ENCODE assay signal across 9 cellular contexts in genomic region chr14:38078393-38078792, GRCh38.
DNase-seq lines count a peak whose midpoint lies in the region; ATAC-seq, FAIRE-seq and TF ChIP-seq lines count a peak whose summit lies in the region.
"Had no signal": no experiment of that assay in that cellular context is flagged by ENCODE, and none has a peak within 500 bp of the region (broad histone marks: within the 10 kb centered on the region; RNA-seq: fewer than 3 reads in every experiment).

No MANE protein-coding gene starts in this region.

- no peaks in the 10 kb centered on the region for H3K9me3 ChIP-seq in DND-41 (ENCODE audit: insufficient read depth, low read length, severe bottlenecking)
- H3K9me3 ChIP-seq in HepG2 (ENCODE audit: low read length), result no peaks in the 10 kb centered on the region

- no peak for TF ChIP-seq RAD21 in HepG2 (CRISPR knock-in tag; IDR thresholded peaks at IDR 0.05)

- no peak overlapping the region for H3K4me3 ChIP-seq in DND-41 (ENCODE audit: low read depth in 1 of 2, low read length in 2 of 2)
- no peak overlapping the region for H3K4me3 ChIP-seq in HepG2 (replicated peaks in 1 of 3; ENCODE audit: insufficient read depth in 1 of 3, low read depth in 2 of 3, low read length in 3 of 3)

- in situ Hi-C loops in HepG2 (cut with HindIII; ENCODE audit: extremely low pct_ligation_motif_present, low pct_unique_long_range_greater_than_20kb), result no loop called here

- H3K4me1 ChIP-seq in DND-41 (ENCODE audit: insufficient read depth, low read length) (peaks cover 68% of the 10 kb centered on the region), HepG2 (ENCODE audit: insufficient read depth, low read length) (no peaks in the 10 kb centered on the region)

- DNase-seq in DND-41 (peak; percentile 58), HepG2 (ENCODE audit: low spot score) (no peak), pons (ENCODE audit: low spot score) (no peak), AML-193 (lab: John Stamatoyannopoulos, UW) (no peak)
- peak; percentile 27 to 34 for DNase-seq in activated CD4-positive, alpha-beta T cell treated with anti-CD3 and anti-CD28 coated beads, Interleukin-2, amount 50 U/mL, for 4 hours
- DNase-seq: activated B cell treated with CpG ODN at 0.5 μM for 24 hours had no signal

- H3K4me2 ChIP-seq in DND-41 (ENCODE audit: insufficient read depth, low read length) (peak overlapping the region; percentile 42), HepG2 (ENCODE audit: low read depth, low read length) (no peak overlapping the region)

- no peak for TF ChIP-seq POLR2A in HepG2 (IDR thresholded peaks at IDR 0.05; ENCODE audit: insufficient read depth in 1 of 2, low read depth in 2 of 2, low read length in 2 of 2)

- no peaks in the 10 kb centered on the region for H3K79me2 ChIP-seq in DND-41 (ENCODE audit: insufficient read depth, low read length)
- no peaks in the 10 kb centered on the region for H3K79me2 ChIP-seq in HepG2 (ENCODE audit: insufficient read depth, low read length)

- 0 out of 2 replicates have a peak overlapping the region, but pooled peaks have one; percentile 10 for H2AFZ ChIP-seq in DND-41 (ENCODE audit: low read depth, low read length)
- H2AFZ ChIP-seq in HepG2 (ENCODE audit: low read length), result no peak overlapping the region

- no peaks in the 10 kb centered on the region for H3K36me3 ChIP-seq in DND-41 (ENCODE audit: insufficient read depth, low read length)
- no peaks in the 10 kb centered on the region for H3K36me3 ChIP-seq in HepG2 (replicated peaks in 1 of 2; ENCODE audit: control insufficient read depth in 1 of 2, insufficient read depth in 2 of 2, low read length in 2 of 2)

- TF ChIP-seq EP300 in HepG2 (IDR thresholded peaks at IDR 0.05; ENCODE audit: low read depth in 2 of 2, low read length in 2 of 2) (no peak), HepG2 (CRISPR knock-in tag; IDR thresholded peaks at IDR 0.05; ENCODE audit: borderline replicate concordance) (no peak)

- H3K27ac ChIP-seq in DND-41 (ENCODE audit: low read length) (peak overlapping the region; percentile 75), HepG2 (ENCODE audit: extremely low read length, insufficient read depth, low read length) (no peak overlapping the region)

- no peak for TF ChIP-seq CTCF in DND-41 (IDR thresholded peaks at IDR 0.05; ENCODE audit: borderline replicate concordance, extremely low read depth, low read length, poor library complexity, severe bottlenecking)
- TF ChIP-seq CTCF in HepG2 (CRISPR knock-in tag; IDR thresholded peaks at IDR 0.05), result no peak

- intact Hi-C loops in HepG2 (cut with micrococcal nuclease; ENCODE audit: unreplicated experiment), result no loop called here

- H3K9ac ChIP-seq in DND-41 (ENCODE audit: low read depth, low read length) (peak overlapping the region; percentile 9; the same call in 1 of the 2 replicates), HepG2 (ENCODE audit: insufficient read depth, low read depth, low read length) (no peak overlapping the region)

- no TSS peak for BruUV-seq in HepG2 (replicated peaks; lab: Mats Ljungman, UMichigan)

- no peaks in the 10 kb centered on the region for H3K27me3 ChIP-seq in DND-41 (ENCODE audit: insufficient read depth, low read length, poor library complexity)
- no peaks in the 10 kb centered on the region for H3K27me3 ChIP-seq in HepG2 (ENCODE audit: control insufficient read depth in 1 of 2, insufficient read depth in 2 of 2, low read length in 2 of 2)

- peak; percentile 76 for ATAC-seq in DND-41 (ENCODE audit: insufficient read depth, low read depth)
- peak; percentile 43 for ATAC-seq in HG03354 (IDR thresholded peaks at IDR 0.05; ENCODE audit: poor library complexity, severe bottlenecking, unreplicated experiment)
- peak; percentile 33; the same call in 2 of the 3 replicates for ATAC-seq in HepG2
- ATAC-seq in HG03280 (IDR thresholded peaks at IDR 0.05; ENCODE audit: unreplicated experiment), result no peak
- ATAC-seq in HG03097 (IDR thresholded peaks at IDR 0.05; ENCODE audit: low FRiP score, unreplicated experiment), result no peak

- no peaks in the 10 kb centered on the region for H4K20me1 ChIP-seq in DND-41 (ENCODE audit: insufficient read depth, low read length)
- no peaks in the 10 kb centered on the region for H4K20me1 ChIP-seq in HepG2 (ENCODE audit: insufficient read depth, low read length)

- POLR2A ChIA-PET in HepG2 (lab: Yijun Ruan, JAX), result no interaction called here

- FAIRE-seq in HepG2 (lab: Jason Lieb, UNC), result no peak

- CTCF ChIA-PET in HepG2 (lab: Yijun Ruan, JAX; ENCODE audit: low intra/inter-chr PET ratio, low total read pairs), result no interaction called here

- 3% methylated on average over 3 of the region's 3 CpGs for WGBS in HepG2 (ENCODE audit: low lambda C conversion rate)

TF ChIP-seq in HepG2, 621 proteins besides CTCF, POLR2A, EP300 and RAD21:
- TF ChIP-seq POGK (CRISPR knock-in tag; conservative IDR thresholded peaks at IDR 0.05) (no peak), CENPX (CRISPR knock-in tag; IDR thresholded peaks at IDR 0.05) (no peak), ZNF232 (CRISPR knock-in tag; IDR thresholded peaks at IDR 0.05; ENCODE audit: borderline replicate concordance) (no peak)

Comparison
In these comparisons a context has a peak if more than half of its experiments do, and no peak if none do; other contexts are left out.
1. ATAC-seq: peak in DND-41 (single experiment), HG03354 (single experiment) and HepG2 (single experiment); none in HG03280 (single experiment) and HG03097 (single experiment).
2. DNase-seq: peak in DND-41 (single experiment) and activated CD4-positive, alpha-beta T cell treated with anti-CD3 and anti-CD28 coated beads, Interleukin-2, amount 50 U/mL, for 4 hours (2 of 2); none in HepG2 (single experiment), pons (single experiment) and AML-193 (0 of 2).